22 cellular contexts compared by ENCODE assay signal in genomic region chr2:188189356-188189755, GRCh38.
A peak's percentile ranks its signal among the peaks of the same experiment; 100 is the strongest.
DNase-seq lines count a peak whose midpoint lies in the region; ATAC-seq, FAIRE-seq and TF ChIP-seq lines count a peak whose summit lies in the region.
"Had no signal": no experiment of that assay in that cellular context is flagged by ENCODE, and none has a peak within 500 bp of the region (broad histone marks: within the 10 kb centered on the region; RNA-seq: fewer than 3 reads in every experiment).

No MANE protein-coding gene starts in this region.

- H3K27me3 Mint-ChIP-seq in activated T-helper 17 cell treated with anti-CD3 and anti-CD28 coated beads, Interleukin-2, amount 50 U/mL, for 72 hours, result no peaks in the 10 kb centered on the region
- H3K27me3 Mint-ChIP-seq: activated naive CD4-positive, alpha-beta T cell treated with anti-CD3 and anti-CD28 coated beads, Interleukin-2, amount 50 U/mL, for 24 hours had no signal

- H3K9me3 Mint-ChIP-seq in activated T-helper 17 cell treated with anti-CD3 and anti-CD28 coated beads, Interleukin-2, amount 50 U/mL, for 72 hours, result no peaks in the 10 kb centered on the region
- H3K9me3 Mint-ChIP-seq: activated naive CD4-positive, alpha-beta T cell treated with anti-CD3 and anti-CD28 coated beads, Interleukin-2, amount 50 U/mL, for 24 hours had no signal

- H3K4me1 Mint-ChIP-seq in activated T-helper 17 cell treated with anti-CD3 and anti-CD28 coated beads, Interleukin-2, amount 50 U/mL, for 72 hours, result no peaks in the 10 kb centered on the region
- H3K4me1 Mint-ChIP-seq: activated naive CD4-positive, alpha-beta T cell treated with anti-CD3 and anti-CD28 coated beads, Interleukin-2, amount 50 U/mL, for 24 hours had no signal

- TF ChIP-seq CTCF in thyroid gland (IDR thresholded peaks at IDR 0.05), result no peak

- no peaks in the 10 kb centered on the region for H3K36me3 ChIP-seq in thyroid gland
- H3K36me3 ChIP-seq: gastrocnemius medialis, prostate gland, upper lobe of right lung had no signal

- intact Hi-C loops in thyroid gland (cut with DNase I), result no loop called here

- no peak for TF ChIP-seq POLR2A in thyroid gland (IDR thresholded peaks at IDR 0.05)

- H3K4me3 Mint-ChIP-seq in activated T-helper 17 cell treated with anti-CD3 and anti-CD28 coated beads, Interleukin-2, amount 50 U/mL, for 72 hours, result no peak overlapping the region
- H3K4me3 Mint-ChIP-seq: activated naive CD4-positive, alpha-beta T cell treated with anti-CD3 and anti-CD28 coated beads, Interleukin-2, amount 50 U/mL, for 24 hours had no signal

- no peak overlapping the region for H3K27ac ChIP-seq in thyroid gland
- H3K27ac ChIP-seq: C4-2B, gastrocnemius medialis, prostate gland, SK-N-MC, upper lobe of right lung had no signal

- WGBS in thyroid gland, 2 donors, result 72% methylated on average over 3 of the region's 3 CpGs

- no peak overlapping the region for H3K4me3 ChIP-seq in thyroid gland (replicated peaks in 1 of 3)
- H3K4me3 ChIP-seq: gastrocnemius medialis, lung, prostate gland, SK-N-MC, upper lobe of right lung had no signal

- peak; percentile 68 for ATAC-seq in activated T-helper 17 cell treated with anti-CD3 and anti-CD28 coated beads, Interleukin-2, amount 50 U/mL, for 72 hours (replicated peaks)
- no peak for ATAC-seq in HG02852 (IDR thresholded peaks at IDR 0.05; ENCODE audit: unreplicated experiment)
- ATAC-seq: gastrocnemius medialis, upper lobe of right lung had no signal

- H3K27me3 ChIP-seq in thyroid gland, result no peaks in the 10 kb centered on the region
- H3K27me3 ChIP-seq: gastrocnemius medialis, upper lobe of right lung had no signal

- no peak overlapping the region for H3K27ac Mint-ChIP-seq in activated T-helper 17 cell treated with anti-CD3 and anti-CD28 coated beads, Interleukin-2, amount 50 U/mL, for 72 hours
- H3K27ac Mint-ChIP-seq: activated naive CD4-positive, alpha-beta T cell treated with anti-CD3 and anti-CD28 coated beads, Interleukin-2, amount 50 U/mL, for 24 hours had no signal

- peak; percentile 41 for DNase-seq in EL
- no peak for DNase-seq in HTR-8/SVneo (ENCODE audit: insufficient read length, low spot score)
- DNase-seq in iris pigment epithelial cell (ENCODE audit: low read depth), result peak; percentile 28
- no peak for DNase-seq in thyroid gland
- DNase-seq in NCI-H526 (lab: John Stamatoyannopoulos, UW), result no peak
- DNase-seq: aorta; gastrocnemius medialis; Kasumi-1; kidney; NCI-H1092 treated with DMSO at 0.1 percent for 48 hours; NCI-H2029; NCI-H446 treated with DMSO at 0.1 percent for 48 hours; NK-92 treated with Interleukin-12 subunit alpha and Interleukin-12 subunit beta, amount 100 ng/mL, for 24 hours; T-helper 9 cell; upper lobe of right lung had no signal

- peak; percentile 9 for FAIRE-seq in HTR-8/SVneo (lab: Jason Lieb, UNC)
- FAIRE-seq: kidney had no signal

- H3K36me3 Mint-ChIP-seq in activated T-helper 17 cell treated with anti-CD3 and anti-CD28 coated beads, Interleukin-2, amount 50 U/mL, for 72 hours (ENCODE audit: low read depth), result no peaks in the 10 kb centered on the region
- H3K36me3 Mint-ChIP-seq: activated naive CD4-positive, alpha-beta T cell treated with anti-CD3 and anti-CD28 coated beads, Interleukin-2, amount 50 U/mL, for 24 hours had no signal

- H3K4me1 ChIP-seq in thyroid gland, result no peaks in the 10 kb centered on the region
- H3K4me1 ChIP-seq: gastrocnemius medialis, prostate gland, upper lobe of right lung had no signal

- H3K9me3 ChIP-seq in thyroid gland, result no peaks in the 10 kb centered on the region
- H3K9me3 ChIP-seq: gastrocnemius medialis, prostate gland, upper lobe of right lung had no signal

Comparison
In these comparisons a context has a peak if more than half of its experiments do, and no peak if none do; other contexts are left out.
1. DNase-seq: peak in EL (single experiment) and iris pigment epithelial cell (single experiment); none in HTR-8/SVneo (single experiment), thyroid gland (0 of 2) and NCI-H526 (0 of 2).